In genomic region chr4:137677851-137678250, GRCh38 we compare ENCODE assay signal across 18 cellular contexts.
DNase-seq lines count a peak whose midpoint lies in the region; FAIRE-seq and TF ChIP-seq lines count a peak whose summit lies in the region.
"Had no signal": no experiment of that assay in that cellular context is flagged by ENCODE, and none has a peak within 500 bp of the region (broad histone marks: within the 10 kb centered on the region; RNA-seq: fewer than 3 reads in every experiment).

No MANE protein-coding gene starts in this region.

- no peak for FAIRE-seq in GM12892 (lab: Jason Lieb, UNC)

- TF ChIP-seq CTCF in AG09309 (IDR thresholded peaks at IDR 0.05; ENCODE audit: control insufficient read depth, insufficient read depth, low read depth, low read length, missing control alignments), result no peak
- TF ChIP-seq CTCF in choroid plexus epithelial cell (conservative IDR thresholded peaks at IDR 0.05; ENCODE audit: low read depth, low read length), result no peak

- H3K4me3 ChIP-seq in AG09309 (ENCODE audit: control insufficient read depth, low read depth, low read length) (no peak overlapping the region), choroid plexus epithelial cell (ENCODE audit: low read depth, low read length) (no peak overlapping the region)
- H3K4me3 ChIP-seq: cardiac muscle cell, lower lobe of right lung, upper lobe of left lung had no signal

- TF ChIP-seq POLR2A in GM12892 (IDR thresholded peaks at IDR 0.05; ENCODE audit: low read depth, low read length), result no peak

- peak; percentile 66 for DNase-seq in AG09309 (ENCODE audit: low read depth)
- DNase-seq in M059J (ENCODE audit: low read depth), result peak; percentile 41
- peak; percentile 48 for DNase-seq in choroid plexus epithelial cell (ENCODE audit: low read depth)
- peak; percentile 20 for DNase-seq in kidney glomerular epithelial cell (lab: John Stamatoyannopoulos, UW)
- DNase-seq in activated CD4-positive, alpha-beta T cell treated with anti-CD3 and anti-CD28 coated beads for 4 hours, result no peak
- no peak for DNase-seq in NCI-H446 (lab: John Stamatoyannopoulos, UW)
- DNase-seq in GM12892 (ENCODE audit: insufficient read length), result no peak
- no peak for DNase-seq in NCI-H128 (lab: John Stamatoyannopoulos, UW; ENCODE audit: unreplicated experiment)
- DNase-seq: activated CD4-positive, alpha-beta memory T cell treated with anti-CD3 and anti-CD28 coated beads for 36 hours; activated T-cell treated with anti-CD3 and anti-CD28 coated beads, Interleukin-2, amount 50 U/mL, for 4 hours; effector CD4-positive, alpha-beta T cell; H7; lower lobe of right lung; NCI-H187 treated with DMSO at 0.1 percent for 48 hours; NCI-H526; stimulated activated naive CD4-positive, alpha-beta T cell treated with Interleukin-2 at 50 U/mL for 16 hours; upper lobe of left lung had no signal

Comparison
In these comparisons a context has a peak if more than half of its experiments do, and no peak if none do; other contexts are left out.
1. DNase-seq: peak in AG09309 (single experiment), M059J (single experiment), choroid plexus epithelial cell (single experiment) and kidney glomerular epithelial cell (single experiment); none in activated CD4-positive, alpha-beta T cell treated with anti-CD3 and anti-CD28 coated beads for 4 hours (0 of 2), NCI-H446 (0 of 2), GM12892 (single experiment) and NCI-H128 (single experiment).